Comparison of ENCODE assay signal across 2 cellular contexts in genomic region chr2:9364373-9364772, GRCh38.
TF ChIP-seq lines count a peak whose summit lies in the region.

No MANE protein-coding gene starts in this region.

TF ChIP-seq in A549, 52 proteins besides CTCF, POLR2A, EP300 and RAD21:
- TF ChIP-seq MAFK (IDR thresholded peaks at IDR 0.05; ENCODE audit: partially characterized antibody) (peak; percentile 57), ESRRA (IDR thresholded peaks at IDR 0.05; ENCODE audit: borderline replicate concordance, low read length) (no peak)

TF ChIP-seq in K562, 482 proteins besides CTCF, POLR2A, EP300 and RAD21:
- TF ChIP-seq TCF7 (IDR thresholded peaks at IDR 0.05; ENCODE audit: borderline replicate concordance) (no peak), ZNF253 (CRISPR knock-in tag; conservative IDR thresholded peaks at IDR 0.05) (no peak), ADNP (tag; IDR thresholded peaks at IDR 0.05) (no peak), STAG1 (CRISPR knock-in tag; IDR thresholded peaks at IDR 0.05; ENCODE audit: borderline replicate concordance) (no peak), SP2 (IDR thresholded peaks at IDR 0.05; ENCODE audit: extremely low read depth, low read depth, low read length, poor library complexity, severe bottlenecking) (no peak), HNRNPH1 (optimal IDR thresholded peaks at IDR 0.05; ENCODE audit: low read depth, low read length) (no peak), ZFX (CRISPR knock-in tag; IDR thresholded peaks at IDR 0.05) (no peak), SIX5 (IDR thresholded peaks at IDR 0.05; ENCODE audit: borderline replicate concordance in 1 of 2, insufficient read depth in 1 of 2, low read depth in 1 of 2, low read length in 2 of 2) (no peak), MAFG (tag; conservative IDR thresholded peaks at IDR 0.05) (peak; percentile 40; the same call in 1 of the 2 replicates), SNRNP70 (optimal IDR thresholded peaks at IDR 0.05; ENCODE audit: low read depth, low read length) (no peak), ZNF586 (CRISPR knock-in tag; conservative IDR thresholded peaks at IDR 0.05) (no peak), C11orf30 (IDR thresholded peaks at IDR 0.05; ENCODE audit: low read depth) (peak; percentile 64; the same call in 1 of the 2 replicates), HMG20B (CRISPR knock-in tag; IDR thresholded peaks at IDR 0.05) (no peak), PTRF (tag; IDR thresholded peaks at IDR 0.05) (no peak), HIVEP1 (CRISPR knock-in tag; IDR thresholded peaks at IDR 0.05) (no peak), RFX5 (IDR thresholded peaks at IDR 0.05; ENCODE audit: low read depth, low read length) (no peak), HNRNPLL (IDR thresholded peaks at IDR 0.05; ENCODE audit: low read depth, low read length, poor library complexity, severe bottlenecking) (no peak), OTX1 (CRISPR knock-in tag; IDR thresholded peaks at IDR 0.05) (no peak), DIDO1 (tag; IDR thresholded peaks at IDR 0.05; ENCODE audit: low read depth) (no peak), CCAR2 (IDR thresholded peaks at IDR 0.05; ENCODE audit: low read depth, low read length) (no peak), ETS1 (conservative IDR thresholded peaks at IDR 0.05; ENCODE audit: control insufficient read depth, low read depth, low read length) (no peak), MTA1 (IDR thresholded peaks at IDR 0.05; ENCODE audit: borderline replicate concordance) (no peak), ZNF316 (IDR thresholded peaks at IDR 0.05) (peak; percentile 79), MAFF (IDR thresholded peaks at IDR 0.05; ENCODE audit: low read length) (peak; percentile 8; the same call in 1 of the 2 replicates)
TF ChIP-seq in K562: peak in this region for 4.
